32 cellular contexts compared by ENCODE assay signal in genomic region chr15:67061811-67062348, GRCh38. TPM values are rescaled to one million over a fixed set of nuclear protein-coding genes. Genes with fewer than 3 reads are reported as not detected.
A peak's percentile ranks its signal among the peaks of the same experiment; 100 is the strongest.
DNase-seq lines count a peak whose midpoint lies in the region; ATAC-seq, FAIRE-seq and TF ChIP-seq lines count a peak whose summit lies in the region.
"Had no signal": no experiment of that assay in that cellular context is flagged by ENCODE, and none has a peak within 500 bp of the region (broad histone marks: within the 10 kb centered on the region; RNA-seq: fewer than 3 reads in every experiment).

No MANE protein-coding gene starts in this region.

- no peak overlapping the region for H4K8ac ChIP-seq in mesendoderm (ENCODE audit: low read depth, low read length)

- H3K9me3 Mint-ChIP-seq in activated CD4-positive, alpha-beta T cell treated with anti-CD3 and anti-CD28 coated beads for 36 hours (ENCODE audit: low read depth) = no peaks in the 10 kb centered on the region
- H3K9me3 Mint-ChIP-seq: activated CD4-positive, alpha-beta memory T cell treated with anti-CD3 and anti-CD28 coated beads for 36 hours; activated naive CD8-positive, alpha-beta T cell treated with anti-CD3 and anti-CD28 coated beads, Interleukin-2, amount 10 ng/mL, durations not matched to agents 7 days and 5 days; activated T-helper 2 cell treated with anti-CD3 and anti-CD28 coated beads, Interferon-gamma antibody, Interleukin-2, Interleukin-4, amounts not matched to agents 10 μg/mL and 5 μg/mL and 100 μg/mL, durations not matched to agents 14 hours and 24 hours and 36 hours; H9; mesothelial cell of epicardium; neural progenitor cell; stimulated activated naive CD8-positive, alpha-beta T cell treated with anti-CD3 and anti-CD28 coated beads, Interleukin-15, amount 100 ng/mL, for 72 hours; T-helper 2 cell treated with Interferon-gamma antibody and Interleukin-4, amounts not matched to agents 5 μg/mL and 100 μg/mL, for 36 hours had no signal

- H2AFZ ChIP-seq in K562 (ENCODE audit: low read depth, low read length) = no peak overlapping the region
- H2AFZ ChIP-seq: neural progenitor cell had no signal

- ATAC-seq in activated CD4-positive, alpha-beta T cell treated with anti-CD3 and anti-CD28 coated beads for 36 hours = peak; percentile 45
- no peak for ATAC-seq in K562
- ATAC-seq: heart right ventricle; Right ventricle myocardium inferior; stimulated activated naive CD8-positive, alpha-beta T cell treated with anti-CD3 and anti-CD28 coated beads, Interleukin-15, amount 100 ng/mL, for 72 hours had no signal

- H3K79me1 ChIP-seq in mesendoderm (ENCODE audit: low read length) = no peaks in the 10 kb centered on the region

- TF ChIP-seq EP300 in K562 (IDR thresholded peaks at IDR 0.05; ENCODE audit: low read length) (no peak), stomach (IDR thresholded peaks at IDR 0.05) (no peak)

- peaks cover 17% of the 10 kb centered on the region for H3K27me3 Mint-ChIP-seq in activated CD4-positive, alpha-beta T cell treated with anti-CD3 and anti-CD28 coated beads for 36 hours

- no peak overlapping the region for H3K9ac ChIP-seq in K562 (ENCODE audit: insufficient read depth in 1 of 2, low read depth in 2 of 2, low read length in 2 of 2)
- H3K9ac ChIP-seq in mesendoderm (ENCODE audit: low read length) = no peak overlapping the region
- H3K9ac ChIP-seq: neural progenitor cell had no signal

- no peak for TF ChIP-seq RAD21 in K562 (CRISPR knock-in tag; conservative IDR thresholded peaks at IDR 0.05 in 1 of 2, IDR thresholded peaks at IDR 0.05 in 1 of 2)

- no peak overlapping the region for H3K4me3 ChIP-seq in K562
- no peak overlapping the region for H3K4me3 ChIP-seq in mesendoderm (ENCODE audit: low read length)
- no peak overlapping the region for H3K4me3 ChIP-seq in stomach
- H3K4me3 ChIP-seq: heart right ventricle, neural progenitor cell, sigmoid colon, tibial artery had no signal

- H3K79me2 ChIP-seq in K562 (ENCODE audit: control insufficient read depth, insufficient read depth, low read length) (peaks cover 10% of the 10 kb centered on the region), mesendoderm (ENCODE audit: control insufficient read depth, insufficient read depth, low read length) (peaks cover 2% of the 10 kb centered on the region)

- no peak overlapping the region for H3K18ac ChIP-seq in mesendoderm (ENCODE audit: low read length)

- TF ChIP-seq CTCF in K562 (IDR thresholded peaks at IDR 0.05 in 2 of 3, conservative IDR thresholded peaks at IDR 0.05 in 1 of 3; ENCODE audit: insufficient read depth in 2 of 3, low read depth in 1 of 3, low read length in 3 of 3) (no peak), stomach (IDR thresholded peaks at IDR 0.05) (no peak)

- H4K5ac ChIP-seq in mesendoderm (ENCODE audit: low read length) = no peak overlapping the region

- no peak overlapping the region for H2BK120ac ChIP-seq in mesendoderm (ENCODE audit: low read depth, low read length)

- DNase-seq in activated CD4-positive, alpha-beta T cell treated with anti-CD3 and anti-CD28 coated beads for 36 hours = peak; percentile 35
- no peak for DNase-seq in activated CD4-positive, alpha-beta T cell treated with anti-CD3 and anti-CD28 coated beads for 4 hours
- DNase-seq in K562 (ENCODE audit: extremely low read depth in 1 of 4, low spot score in 3 of 4) (no peak), mesendoderm (no peak), KG1 (lab: John Stamatoyannopoulos, UW) (no peak), stomach (no peak), NCI-H510A treated with DMSO at 0.1 percent for 48 hours (lab: John Stamatoyannopoulos, UW) (no peak), amniotic stem cell (lab: John Stamatoyannopoulos, UW) (no peak)
- DNase-seq: activated CD4-positive, alpha-beta memory T cell treated with anti-CD3 and anti-CD28 coated beads for 36 hours; activated CD8-positive, alpha-beta memory T cell treated with anti-CD3 and anti-CD28 coated beads, Interleukin-2, amount 50 U/mL, for 48 hours; activated naive CD8-positive, alpha-beta T cell treated with anti-CD3 and anti-CD28 coated beads, Interleukin-2, amount 10 ng/mL, durations not matched to agents 7 days and 5 days; effector CD8-positive, alpha-beta T cell; EL; H9; heart right ventricle; NCI-H1092; NCI-H187 treated with DMSO at 0.1 percent for 48 hours; NCI-H226; NCI-H748 treated with DMSO at 0.1 percent for 48 hours; OCI-M1; sigmoid colon; stimulated activated CD4-positive, alpha-beta T cell treated with anti-CD3 and anti-CD28 coated beads, Interleukin-15, amount 100 ng/mL, for 24 hours; stimulated activated naive CD8-positive, alpha-beta T cell treated with anti-CD3 and anti-CD28 coated beads, Interleukin-15, amount 100 ng/mL, for 72 hours; tibial artery; WERI-Rb-1 had no signal

- H3K36me3 Mint-ChIP-seq in activated CD4-positive, alpha-beta T cell treated with anti-CD3 and anti-CD28 coated beads for 36 hours (ENCODE audit: low read depth) = no peaks in the 10 kb centered on the region
- H3K36me3 Mint-ChIP-seq: activated CD4-positive, alpha-beta memory T cell treated with anti-CD3 and anti-CD28 coated beads for 36 hours; activated naive CD8-positive, alpha-beta T cell treated with anti-CD3 and anti-CD28 coated beads, Interleukin-2, amount 10 ng/mL, durations not matched to agents 7 days and 5 days; brain; mesothelial cell of epicardium; neural progenitor cell had no signal

- H3K56ac ChIP-seq in mesendoderm (ENCODE audit: low read length) = no peak overlapping the region

- FAIRE-seq in K562 (lab: Jason Lieb, UNC) = no peak
- FAIRE-seq: A204.1 had no signal

- peaks cover 15% of the 10 kb centered on the region for H3K4me1 Mint-ChIP-seq in activated CD4-positive, alpha-beta T cell treated with anti-CD3 and anti-CD28 coated beads for 36 hours

- in situ Hi-C loops in K562 (cut with MboI) = no loop called here

- H3K4me2 ChIP-seq in K562 (ENCODE audit: insufficient read depth, low read length) (no peak overlapping the region), mesendoderm (ENCODE audit: low read length) (no peak overlapping the region)
- H3K4me2 ChIP-seq: neural progenitor cell had no signal

- peak overlapping the region; percentile 11 for H2AK5ac ChIP-seq in mesendoderm (ENCODE audit: low read length)

- H3K27me3 ChIP-seq in K562 (ENCODE audit: control insufficient read depth in 2 of 2, insufficient read depth in 2 of 2, low read length in 2 of 2) (no peaks in the 10 kb centered on the region), mesendoderm (ENCODE audit: insufficient read depth, low read length, poor library complexity) (peaks cover 4% of the 10 kb centered on the region), stomach (no peaks in the 10 kb centered on the region)
- H3K27me3 ChIP-seq: heart right ventricle, sigmoid colon, tibial artery had no signal

- no peak overlapping the region for H3K27ac Mint-ChIP-seq in activated CD4-positive, alpha-beta T cell treated with anti-CD3 and anti-CD28 coated beads for 36 hours
- H3K27ac Mint-ChIP-seq: activated CD4-positive, alpha-beta memory T cell treated with anti-CD3 and anti-CD28 coated beads for 36 hours; activated naive CD8-positive, alpha-beta T cell treated with anti-CD3 and anti-CD28 coated beads, Interleukin-2, amount 10 ng/mL, durations not matched to agents 7 days and 5 days; activated T-helper 2 cell treated with anti-CD3 and anti-CD28 coated beads, Interferon-gamma antibody, Interleukin-2, Interleukin-4, amounts not matched to agents 10 μg/mL and 5 μg/mL and 100 μg/mL, durations not matched to agents 14 hours and 24 hours and 36 hours; H9; mesothelial cell of epicardium; neural progenitor cell; stimulated activated naive CD8-positive, alpha-beta T cell treated with anti-CD3 and anti-CD28 coated beads, Interleukin-15, amount 100 ng/mL, for 72 hours; T-helper 2 cell treated with Interferon-gamma antibody and Interleukin-4, amounts not matched to agents 5 μg/mL and 100 μg/mL, for 36 hours had no signal

- CTCF ChIA-PET in activated CD4-positive, alpha-beta T cell treated with anti-CD3 and anti-CD28 coated beads for 36 hours (lab: Charles Lee) = interaction anchor here (0.8 to 1.2 kb wide), 5 partner anchors 10 to 113 kb away, joined by 3 to 4 read pairs (median 3); no protein-coding TSS in a partner anchor
- CTCF ChIA-PET in K562 (lab: Yijun Ruan, JAX; ENCODE audit: low intra/inter-chr PET ratio) = no interaction called here

- no peak overlapping the region for H3K4ac ChIP-seq in mesendoderm (ENCODE audit: low read depth, low read length)

- TF ChIP-seq POLR2A in K562 (conservative IDR thresholded peaks at IDR 0.05) (no peak), stomach (IDR thresholded peaks at IDR 0.05) (no peak)

- no peak overlapping the region for H2BK5ac ChIP-seq in mesendoderm (ENCODE audit: low read length)

- 29% methylated on average over 3 of the region's 3 CpGs for WGBS in K562 (ENCODE audit: insufficient coverage, low coverage, missing lambda C conversion rate)
- no CpG with 5 or more reads among the region's 3 CpGs for WGBS in mesendoderm (ENCODE audit: extremely low coverage, insufficient coverage, low lambda C conversion rate)
- WGBS in stomach, 5 donors = 20 to 35% (median 22%) methylated on average over 3 of the region's 3 CpGs

- H3K23ac ChIP-seq in mesendoderm (ENCODE audit: low read length) = no peak overlapping the region

- H2BK15ac ChIP-seq in mesendoderm (replicated peaks; ENCODE audit: low read depth) = no peak overlapping the region

- H4K20me1 ChIP-seq in K562 (replicated peaks; ENCODE audit: control insufficient read depth, insufficient read depth, low read length) = no peaks in the 10 kb centered on the region

- H3K9me1 ChIP-seq in K562 (ENCODE audit: control insufficient read depth, insufficient read depth, low read length) = no peaks in the 10 kb centered on the region

- H3K9me3 ChIP-seq in K562 (replicated peaks; ENCODE audit: control insufficient read depth, insufficient read depth, low read depth, low read length) = no peaks in the 10 kb centered on the region
- H3K9me3 ChIP-seq in stomach = no peaks in the 10 kb centered on the region
- H3K9me3 ChIP-seq: heart right ventricle, sigmoid colon, tibial artery had no signal

- H3K4me3 Mint-ChIP-seq in activated CD4-positive, alpha-beta T cell treated with anti-CD3 and anti-CD28 coated beads for 36 hours = no peak overlapping the region
- H3K4me3 Mint-ChIP-seq: activated CD4-positive, alpha-beta memory T cell treated with anti-CD3 and anti-CD28 coated beads for 36 hours; activated naive CD8-positive, alpha-beta T cell treated with anti-CD3 and anti-CD28 coated beads, Interleukin-2, amount 10 ng/mL, durations not matched to agents 7 days and 5 days; H9; mesothelial cell of epicardium; neural progenitor cell; stimulated activated naive CD8-positive, alpha-beta T cell treated with anti-CD3 and anti-CD28 coated beads, Interleukin-15, amount 100 ng/mL, for 72 hours; T-helper 2 cell treated with Interferon-gamma antibody and Interleukin-4, amounts not matched to agents 5 μg/mL and 100 μg/mL, for 36 hours had no signal

- BruUV-seq in K562 (replicated peaks; lab: Mats Ljungman, UMichigan) = no TSS peak

- H3K4me1 ChIP-seq in K562 (replicated peaks in 1 of 2; ENCODE audit: control insufficient read depth in 2 of 2, insufficient read depth in 2 of 2, low read length in 2 of 2) = peaks cover 14 to 34% of the 10 kb centered on the region in 2 experiments
- peaks cover 4% of the 10 kb centered on the region for H3K4me1 ChIP-seq in mesendoderm (ENCODE audit: control insufficient read depth, low read depth, low read length)
- peaks cover 27 to 51% (median 39%) of the 10 kb centered on the region in 4 donors for H3K4me1 ChIP-seq in stomach

- intact Hi-C loops in activated CD4-positive, alpha-beta T cell treated with anti-CD3 and anti-CD28 coated beads for 36 hours (cut with DNase I, micrococcal nuclease) = no loop called here
- intact Hi-C loops in K562 (cut with micrococcal nuclease) (loop anchor here (10.0 kb wide), 1 partner anchor 113 kb away; no protein-coding TSS in a partner anchor), stomach (cut with DNase I; ENCODE audit: low total_unique reads) (loop anchor here (10.0 kb wide), 1 partner anchor 63 kb away; no protein-coding TSS in a partner anchor)

- no peaks in the 10 kb centered on the region for H3K36me3 ChIP-seq in K562 (ENCODE audit: control insufficient read depth, insufficient read depth, low read length)
- H3K36me3 ChIP-seq in mesendoderm (ENCODE audit: control insufficient read depth, insufficient read depth, low read length) = no peaks in the 10 kb centered on the region
- no peaks in the 10 kb centered on the region for H3K36me3 ChIP-seq in stomach
- H3K36me3 ChIP-seq: heart right ventricle, neural progenitor cell, sigmoid colon, tibial artery, WERI-Rb-1 had no signal

- POLR2A ChIA-PET in activated CD4-positive, alpha-beta T cell treated with anti-CD3 and anti-CD28 coated beads for 36 hours (lab: Charles Lee) = no interaction called here
- POLR2A ChIA-PET in K562 (lab: Yijun Ruan, JAX) = interaction anchor here (0.5 to 2.7 kb wide), 4 partner anchors 7 to 121 kb away, joined by 3 to 11 read pairs (median 6); no protein-coding TSS in a partner anchor

- no peak overlapping the region for H3K27ac ChIP-seq in K562 (ENCODE audit: extremely low read depth, low read depth, low read length)
- no peak overlapping the region for H3K27ac ChIP-seq in mesendoderm (ENCODE audit: low read depth, low read length)
- H3K27ac ChIP-seq in stomach = no peak overlapping the region
- H3K27ac ChIP-seq: neural progenitor cell, sigmoid colon, tibial artery, WERI-Rb-1 had no signal

RNA-seq across cellular contexts. Expression of gene SMAD3, which starts 3.5 kb away (rescaled TPM):
- 10 to 100 TPM; 33.7 to 40.8 TPM for total RNA-seq in activated CD4-positive, alpha-beta T cell treated with anti-CD3 and anti-CD28 coated beads for 36 hours
- total RNA-seq in K562 (2011; cell fraction: chromatin; rRNA removed; ENCODE audit: low replicate concordance) = 61.6 and 88.8 TPM in 2 replicates
- total RNA-seq in K562 (2011; cell fraction: nucleolus; rRNA removed) = 33.5 and 35.9 TPM in 2 replicates
- 44.2 and 72.8 TPM in 2 replicates for total RNA-seq in K562 (2011; cell fraction: nucleoplasm; rRNA removed)
- total RNA-seq in K562 (2014; rRNA removed) (11.1 and 11.9 TPM in 2 replicates), K562 (2014; rRNA removed; fragmentation: Illumina TruSeq; extraction: Trizol) (9.2 and 11.0 TPM in 2 replicates), K562 (2015; rRNA removed; fragmentation: Illumina TruSeq; extraction: Trizol) (9.1 and 9.6 TPM in 2 replicates), K562 (2021) (24.3 and 30.1 TPM in 2 replicates), stomach (100 to 1,000 TPM in 1 of 5 donors, 10 to 100 TPM in 4; 22.8 to 103 (median 48.1) TPM)
- polyA plus RNA-seq in K562 (2011; rRNA removed) (14.6 and 22.6 TPM in 2 replicates), K562 (2014; fragmentation: Illumina TruSeq; extraction: Trizol) (34.7 and 39.2 TPM in 2 replicates), K562 (2014; fragmentation: Nextera tagmentation; extraction: Ambion mirVana) (1 to 10 TPM; 4.3 to 5.0 TPM), K562 (2014; rRNA removed) (13.3 and 14.3 TPM in 2 replicates), stomach (10 to 100 TPM in 2 of 3 donors, 1 to 10 TPM in 1; 6.8 to 18.2 (median 10.7) TPM)
- polyA plus RNA-seq in K562 (2011; cell fraction: cytosol; rRNA removed) = 11.5 and 14.8 TPM in 2 replicates
- 52.1 and 90.9 TPM in 2 replicates for polyA plus RNA-seq in K562 (2011; cell fraction: nucleus; rRNA removed)
- polyA plus RNA-seq in K562 (2012) = 17.9 and 20.7 TPM in 2 replicates
- 14.9 and 15.1 TPM in 2 replicates for polyA minus RNA-seq in K562 (2011; rRNA and poly(A)+ RNA removed)
- 15.1 and 16.3 TPM in 2 replicates for polyA minus RNA-seq in K562 (2011; cell fraction: cytosol; rRNA and poly(A)+ RNA removed)
- polyA minus RNA-seq in K562 (2011; cell fraction: nucleus; rRNA and poly(A)+ RNA removed) = 12.7 and 18.8 TPM in 2 replicates
- 17.4 TPM for polyA plus RNA-seq in mesendoderm (2013, experiment 1 of 2)
- 16.4 TPM for polyA plus RNA-seq in mesendoderm (2013, experiment 2 of 2)

Comparison
In these comparisons a context has a peak if more than half of its experiments do, and no peak if none do; other contexts are left out.
1. intact Hi-C loops: an anchor here in K562 (10.0 kb wide) and stomach (10.0 kb wide); none called in activated CD4-positive, alpha-beta T cell treated with anti-CD3 and anti-CD28 coated beads for 36 hours.